In the genomic region with DNA sequence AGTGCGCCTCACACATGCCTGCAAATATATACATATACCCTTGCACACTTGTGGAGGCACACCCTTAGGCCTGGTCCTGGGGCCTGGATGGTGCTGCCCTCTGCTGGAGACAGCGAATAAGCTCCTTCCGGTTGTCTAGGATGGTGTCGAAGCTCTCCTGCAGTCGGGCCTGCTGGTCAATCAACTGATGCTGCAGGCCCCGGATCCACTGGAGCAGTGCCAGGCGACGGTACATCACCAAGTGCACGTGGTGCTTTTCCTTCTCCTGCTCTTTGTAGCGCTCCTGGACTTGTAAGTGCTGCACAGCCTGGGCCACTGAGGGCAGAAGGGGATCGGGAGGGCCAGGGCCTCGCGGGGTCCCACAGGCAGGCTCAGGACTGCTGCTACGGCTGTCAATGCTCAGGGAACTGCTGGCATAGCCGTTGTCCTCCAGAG, we compare ENCODE assay signal across 7 cellular contexts. TPM values are rescaled to one million over a fixed set of nuclear protein-coding genes. Genes with fewer than 3 reads are reported as not detected.
DNase-seq lines count a peak whose midpoint lies in the region; ATAC-seq and TF ChIP-seq lines count a peak whose summit lies in the region.

No MANE protein-coding gene starts in this region.

- H3K9me3 ChIP-seq in esophagus muscularis mucosa (no peaks in the 10 kb centered on the region), neural cell (ENCODE audit: low read length) (no peaks in the 10 kb centered on the region)

- H3K27me3 ChIP-seq in esophagus muscularis mucosa (no peaks in the 10 kb centered on the region), neural cell (ENCODE audit: insufficient read depth, low read depth, low read length) (peaks cover 23% of the 10 kb centered on the region)

- no peak overlapping the region for H3K9ac ChIP-seq in neural cell (ENCODE audit: low read length)

- 14% methylated on average over 6 of the region's 15 CpGs for WGBS in esophagus muscularis mucosa

- no peaks in the 10 kb centered on the region for H3F3A ChIP-seq in neural cell (ENCODE audit: insufficient read depth, low read length, poor library complexity, severe bottlenecking)

- TF ChIP-seq RAD21 in neural cell (conservative IDR thresholded peaks at IDR 0.05): peak; percentile 66

- H3K36me3 ChIP-seq in esophagus muscularis mucosa (peaks cover 0 to 29% (median 22%) of the 10 kb centered on the region in 4 donors), neural cell (ENCODE audit: insufficient read depth, low read length) (no peaks in the 10 kb centered on the region)

- no peak overlapping the region for H2AFZ ChIP-seq in neural cell (ENCODE audit: low read depth, low read length)

- no peaks in the 10 kb centered on the region for H3K79me2 ChIP-seq in neural cell (replicated peaks; ENCODE audit: insufficient read depth, low read length)

- peak overlapping the region; percentile 66 to 67 for H3K4me3 Mint-ChIP-seq in stimulated activated naive CD8-positive, alpha-beta T cell treated with anti-CD3 and anti-CD28 coated beads, Interleukin-15, amount 100 ng/mL, for 72 hours

- H3K9me3 Mint-ChIP-seq in stimulated activated naive CD8-positive, alpha-beta T cell treated with anti-CD3 and anti-CD28 coated beads, Interleukin-15, amount 100 ng/mL, for 72 hours: no peaks in the 10 kb centered on the region

- intact Hi-C loops in esophagus muscularis mucosa (cut with DNase I): loop anchor here (5.0 kb wide), 2 partner anchors 52 to 73 kb away; a partner anchor contains a TSS

- H4K20me1 ChIP-seq in neural cell (ENCODE audit: insufficient read depth): no peaks in the 10 kb centered on the region

- H3K4me1 ChIP-seq in esophagus muscularis mucosa: peaks cover 27 to 50% (median 43%) of the 10 kb centered on the region in 4 donors

- H3K27ac Mint-ChIP-seq in stimulated activated naive CD8-positive, alpha-beta T cell treated with anti-CD3 and anti-CD28 coated beads, Interleukin-15, amount 100 ng/mL, for 72 hours: no peak overlapping the region

- H3K27me3 Mint-ChIP-seq in stimulated activated naive CD8-positive, alpha-beta T cell treated with anti-CD3 and anti-CD28 coated beads, Interleukin-15, amount 100 ng/mL, for 72 hours: no peaks in the 10 kb centered on the region

- no peaks in the 10 kb centered on the region for H3K9me2 ChIP-seq in neural cell (ENCODE audit: insufficient read depth, low read length)

- H3K4me2 ChIP-seq in neural cell (ENCODE audit: low read length): no peak overlapping the region

- TF ChIP-seq EP300 in esophagus muscularis mucosa (IDR thresholded peaks at IDR 0.05) (no peak), neural cell (conservative IDR thresholded peaks at IDR 0.05; ENCODE audit: poor library complexity, severe bottlenecking) (no peak)

- TF ChIP-seq CTCF in GM12865 (IDR thresholded peaks at IDR 0.05; ENCODE audit: insufficient read depth, low read depth, low read length, missing control alignments) (peak; percentile 96), esophagus muscularis mucosa (IDR thresholded peaks at IDR 0.05) (peak; percentile 62 to 81 (median 66)), neural cell (IDR thresholded peaks at IDR 0.05; ENCODE audit: poor library complexity, severe bottlenecking) (peak; percentile 71)

- H3K27ac ChIP-seq in esophagus muscularis mucosa (replicated peaks in 1 of 4): no peak overlapping the region
- H3K27ac ChIP-seq in neural cell (ENCODE audit: low read length): no peak overlapping the region

- DNase-seq in GM12865 (ENCODE audit: low read depth) (peak; percentile 87), HUDEP-2 (lab: John Stamatoyannopoulos, UW; ENCODE audit: unreplicated experiment in 76 of 76) (peak in 72 of 76 experiments; percentile 6 to 84 (median 66)), OCI-M2 (lab: John Stamatoyannopoulos, UW; ENCODE audit: unreplicated experiment) (peak; percentile 11), activated T-cell treated with anti-CD3 and anti-CD28 coated beads for 4 hours (peak; percentile 70), esophagus muscularis mucosa (ENCODE audit: extremely low spot score) (no peak)
- peak; percentile 72 to 79 for DNase-seq in stimulated activated naive CD8-positive, alpha-beta T cell treated with anti-CD3 and anti-CD28 coated beads, Interleukin-15, amount 100 ng/mL, for 72 hours

- no peak overlapping the region for H3K4me3 ChIP-seq in GM12865 (ENCODE audit: low read depth, low read length)
- peak overlapping the region in 3 of 4 donors; percentile 0 to 17 (median 2) for H3K4me3 ChIP-seq in esophagus muscularis mucosa
- no peak overlapping the region for H3K4me3 ChIP-seq in neural cell (ENCODE audit: low read length)

- ATAC-seq in stimulated activated naive CD8-positive, alpha-beta T cell treated with anti-CD3 and anti-CD28 coated beads, Interleukin-15, amount 100 ng/mL, for 72 hours: peak; percentile 71

- no peak for TF ChIP-seq POLR2A in esophagus muscularis mucosa (IDR thresholded peaks at IDR 0.05; ENCODE audit: low read depth)

- peaks cover 46% of the 10 kb centered on the region for H3K4me1 Mint-ChIP-seq in stimulated activated naive CD8-positive, alpha-beta T cell treated with anti-CD3 and anti-CD28 coated beads, Interleukin-15, amount 100 ng/mL, for 72 hours

TF ChIP-seq in neural cell, 6 proteins besides CTCF, POLR2A, EP300 and RAD21:
- TF ChIP-seq POLR2AphosphoS5 (IDR thresholded peaks at IDR 0.05) (no peak), SMC3 (conservative IDR thresholded peaks at IDR 0.05; ENCODE audit: poor library complexity) (peak; percentile 68)

RNA-seq across cellular contexts. Expression of a gene that starts 3.1 kb away (rescaled TPM):
- total RNA-seq in esophagus muscularis mucosa: 10 to 100 TPM; 20.5 to 33.2 (median 28.2) TPM
- 6.7 and 7.5 TPM in 2 replicates for polyA plus RNA-seq in neural cell
- 5.6 and 6.9 TPM in 2 replicates for polyA minus RNA-seq in neural cell

RNA-seq across cellular contexts. Expression of a gene that starts 54.2 kb away (rescaled TPM):
- total RNA-seq in esophagus muscularis mucosa: under 1 TPM in 3 of 4 donors, not detected in 1; under 0.01 to 0.40 (median 0.17) TPM
- polyA plus RNA-seq in neural cell: 0.76 and 2.4 TPM in 2 replicates
- 2.9 and 3.0 TPM in 2 replicates for polyA minus RNA-seq in neural cell

Comparison
In these comparisons a context has a peak if more than half of its experiments do, and no peak if none do; other contexts are left out.
1. H3K4me3 ChIP-seq: peak in esophagus muscularis mucosa (3 of 4); none in GM12865 (single experiment) and neural cell (single experiment).
2. Peak in every context shown above with its lines, with median percentiles within 50 percentile points of each other: CTCF ChIP-seq.